Comparison of ENCODE assay signal across 16 cellular contexts in genomic region chr6:8389034-8389818, GRCh38. TPM values are rescaled to one million over a fixed set of nuclear protein-coding genes. Genes with fewer than 3 reads are reported as not detected.
DNase-seq lines count a peak whose midpoint lies in the region.
"Had no signal": no experiment of that assay in that cellular context is flagged by ENCODE, and none has a peak within 500 bp of the region (broad histone marks: within the 10 kb centered on the region; RNA-seq: fewer than 3 reads in every experiment).

No MANE protein-coding gene starts in this region.

- no peak overlapping the region for H3K9ac ChIP-seq in Karpas-422 (ENCODE audit: low read length)

- H3K4me1 ChIP-seq in Karpas-422 (ENCODE audit: low read length), result no peaks in the 10 kb centered on the region

- H3K4me2 ChIP-seq in Karpas-422 (ENCODE audit: low read depth, low read length, poor library complexity, severe bottlenecking), result no peak overlapping the region

- no peak overlapping the region for H3K4me3 ChIP-seq in Karpas-422 (ENCODE audit: low read length)
- H3K4me3 ChIP-seq: Peyer's patch had no signal

- H3K79me2 ChIP-seq in Karpas-422 (ENCODE audit: low read length), result no peaks in the 10 kb centered on the region

- no peaks in the 10 kb centered on the region for H3K9me3 ChIP-seq in Karpas-422 (ENCODE audit: low read length)
- H3K9me3 ChIP-seq: Peyer's patch had no signal

- no peak overlapping the region for H2AFZ ChIP-seq in Karpas-422 (ENCODE audit: low read length)

- DNase-seq in NCI-H1417 treated with DMSO at 0.1 percent for 48 hours (lab: John Stamatoyannopoulos, UW) (peak; percentile 78), NCI-H2081 treated with DMSO at 0.1 percent for 48 hours (lab: John Stamatoyannopoulos, UW) (peak; percentile 97), SHP77 (lab: John Stamatoyannopoulos, UW) (peak; percentile 58 to 86), retina (peak; percentile 3), SIG-M5 treated with dmso at 0.1 percent for 504 hours (lab: John Stamatoyannopoulos, UW; ENCODE audit: unreplicated experiment) (no peak), Karpas-422 (no peak), NOMO-1 treated with DMSO at 0.1 percent for 48 hours (lab: John Stamatoyannopoulos, UW; ENCODE audit: unreplicated experiment) (no peak)
- DNase-seq: CD8-positive, alpha-beta T cell; GF-D8; IMR-90; NCI-H2029 treated with DMSO at 0.1 percent for 48 hours; NCI-H345; NCI-H526 treated with DMSO at 0.1 percent for 48 hours; Peyer's patch; SIG-M5; T-helper 2 cell had no signal

- H3K27ac ChIP-seq in Karpas-422 (ENCODE audit: low read length), result no peak overlapping the region
- H3K27ac ChIP-seq: Peyer's patch had no signal

- H3K27me3 ChIP-seq in Karpas-422 (ENCODE audit: low read length), result no peaks in the 10 kb centered on the region
- H3K27me3 ChIP-seq: Peyer's patch had no signal

- no peaks in the 10 kb centered on the region for H3K36me3 ChIP-seq in Karpas-422 (ENCODE audit: insufficient read depth, low read length)
- H3K36me3 ChIP-seq: Peyer's patch had no signal

- no peaks in the 10 kb centered on the region for H3K9me2 ChIP-seq in Karpas-422 (replicated peaks; ENCODE audit: insufficient read depth, low read length)

- no peaks in the 10 kb centered on the region for H4K20me1 ChIP-seq in Karpas-422 (ENCODE audit: insufficient read depth, low read depth, low read length)

RNA-seq across cellular contexts. Expression of gene SLC35B3, which starts 46.1 kb away (rescaled TPM):
- 10.2 and 18.2 TPM in 2 replicates for total RNA-seq in Karpas-422 (2014; rRNA removed; shearing (Covaris generic); ENCODE audit: low replicate concordance)

Comparison
In these comparisons a context has a peak if more than half of its experiments do, and no peak if none do; other contexts are left out.
1. DNase-seq: peak in NCI-H1417 treated with DMSO at 0.1 percent for 48 hours (single experiment), NCI-H2081 treated with DMSO at 0.1 percent for 48 hours (single experiment), SHP77 (2 of 2) and retina (single experiment); none in SIG-M5 treated with dmso at 0.1 percent for 504 hours (single experiment), Karpas-422 (single experiment) and NOMO-1 treated with DMSO at 0.1 percent for 48 hours (single experiment).